In genomic region chr11:1925373-1926155, GRCh38 we compare ENCODE assay signal across 23 cellular contexts. TPM values are rescaled to one million over a fixed set of nuclear protein-coding genes. Genes with fewer than 3 reads are reported as not detected.
"Had no signal": no experiment of that assay in that cellular context is flagged by ENCODE, and none has a peak within 500 bp of the region (broad histone marks: within the 10 kb centered on the region; RNA-seq: fewer than 3 reads in every experiment).

No MANE protein-coding gene starts in this region.

- H3K9me3 Mint-ChIP-seq: activated CD4-positive, alpha-beta T cell treated with anti-CD3 and anti-CD28 coated beads, Interleukin-2, amount 10 ng/mL, durations not matched to agents 24 days and 14 days; activated naive CD4-positive, alpha-beta T cell treated with anti-CD3 and anti-CD28 coated beads, Interleukin-2, amount 50 U/mL, for 24 hours; effector memory CD8-positive, alpha-beta T cell; naive B cell; neural crest cell had no signal

- H3K36me3 Mint-ChIP-seq: activated naive CD4-positive, alpha-beta T cell treated with anti-CD3 and anti-CD28 coated beads, Interleukin-2, amount 50 U/mL, for 24 hours; naive B cell had no signal

- H3K4me1 ChIP-seq: left lung, sigmoid colon had no signal

- H3K4me3 Mint-ChIP-seq: activated CD4-positive, alpha-beta T cell treated with anti-CD3 and anti-CD28 coated beads, Interleukin-2, amount 10 ng/mL, durations not matched to agents 24 days and 14 days; activated CD8-positive, alpha-beta T cell treated with anti-CD3 and anti-CD28 coated beads, Interleukin-2, amount 10 ng/mL, durations not matched to agents 7 days and 5 days; activated naive CD4-positive, alpha-beta T cell treated with anti-CD3 and anti-CD28 coated beads, Interleukin-2, amount 50 U/mL, for 24 hours; effector memory CD8-positive, alpha-beta T cell; naive B cell; neural crest cell had no signal

- H3K9me3 ChIP-seq: esophagus squamous epithelium, left lung, sigmoid colon, spleen, tibial artery had no signal

- H3K27me3 Mint-ChIP-seq: activated naive CD4-positive, alpha-beta T cell treated with anti-CD3 and anti-CD28 coated beads, Interleukin-2, amount 50 U/mL, for 24 hours had no signal

- H3K4me3 ChIP-seq: esophagus squamous epithelium, left lung, sigmoid colon, spleen, tibial artery had no signal

- H3K36me3 ChIP-seq: esophagus squamous epithelium, left lung, sigmoid colon, spleen, tibial artery had no signal

- FAIRE-seq: urothelium cell line had no signal

- H3K27me3 ChIP-seq: sigmoid colon had no signal

- H3K27ac ChIP-seq: left lung, spleen, tibial artery had no signal

- ATAC-seq: activated CD8-positive, alpha-beta T cell treated with anti-CD3 and anti-CD28 coated beads, Interleukin-2, amount 10 ng/mL, durations not matched to agents 7 days and 5 days; effector memory CD8-positive, alpha-beta T cell; left lung had no signal

- H3K27ac Mint-ChIP-seq: activated CD4-positive, alpha-beta T cell treated with anti-CD3 and anti-CD28 coated beads, Interleukin-2, amount 10 ng/mL, durations not matched to agents 24 days and 14 days; activated CD8-positive, alpha-beta T cell treated with anti-CD3 and anti-CD28 coated beads, Interleukin-2, amount 10 ng/mL, durations not matched to agents 7 days and 5 days; activated naive CD4-positive, alpha-beta T cell treated with anti-CD3 and anti-CD28 coated beads, Interleukin-2, amount 50 U/mL, for 24 hours; naive B cell had no signal

- DNase-seq: activated CD4-positive, alpha-beta T cell treated with anti-CD3 and anti-CD28 coated beads, Interleukin-2, amount 10 ng/mL, durations not matched to agents 24 days and 14 days; activated CD8-positive, alpha-beta memory T cell treated with anti-CD3 and anti-CD28 coated beads, Interleukin-2, amount 50 U/mL, for 4 hours; activated CD8-positive, alpha-beta T cell treated with anti-CD3 and anti-CD28 coated beads, Interleukin-2, amount 10 ng/mL, durations not matched to agents 7 days and 5 days; activated T-cell treated with anti-CD3 and anti-CD28 coated beads, Interleukin-2, amount 50 U/mL, for 48 hours; effector memory CD8-positive, alpha-beta T cell; esophagus squamous epithelium; hippocampal formation; naive B cell; sigmoid colon; stimulated activated naive CD4-positive, alpha-beta T cell treated with Interleukin-2 at 50 U/mL for 16 hours; T1000; tibial artery had no signal

RNA-seq across cellular contexts. Expression of gene TNNT3, which starts 6.1 kb away (rescaled TPM):
- total RNA-seq: dermis microvascular lymphatic vessel endothelial cell, neural crest cell, pulmonary artery endothelial cell had no signal

RNA-seq across cellular contexts. Expression of gene PRR33, which starts 33.9 kb away (rescaled TPM):
- total RNA-seq: activated CD4-positive, alpha-beta T cell treated with anti-CD3 and anti-CD28 coated beads, Interleukin-2, amount 10 ng/mL, durations not matched to agents 24 days and 14 days; dermis microvascular lymphatic vessel endothelial cell; esophagus squamous epithelium; left lung; mononuclear cell; neural crest cell; osteocyte; pulmonary artery endothelial cell; sigmoid colon; spleen; subcutaneous adipose tissue; T-helper 1 cell treated with Interleukin-12 subunit alpha and Interleukin-12 subunit beta and Interleukin-4 antibody, amounts not matched to agents 30 ng/mL and 1 ng/mL, for 36 hours had no signal
